In genomic region chr11:120532082-120532481, GRCh38 we compare ENCODE assay signal across 24 cellular contexts. TPM values are rescaled to one million over a fixed set of nuclear protein-coding genes. Genes with fewer than 3 reads are reported as not detected.
DNase-seq lines count a peak whose midpoint lies in the region; ATAC-seq and TF ChIP-seq lines count a peak whose summit lies in the region.
"Had no signal": no experiment of that assay in that cellular context is flagged by ENCODE, and none has a peak within 500 bp of the region (broad histone marks: within the 10 kb centered on the region; RNA-seq: fewer than 3 reads in every experiment).

No MANE protein-coding gene starts in this region.

- H2BK20ac ChIP-seq in IMR-90 (ENCODE audit: low read depth, low read length), result 0 out of 2 replicates have a peak overlapping the region, but pooled peaks have one; percentile 14

- H3K27ac ChIP-seq in IMR-90 (ENCODE audit: insufficient read depth, low read length), result no peak overlapping the region
- H3K27ac ChIP-seq in fibroblast of lung (ENCODE audit: insufficient read depth, low read length), result no peak overlapping the region
- no peak overlapping the region for H3K27ac ChIP-seq in osteoblast (ENCODE audit: low read depth, low read length)
- H3K27ac ChIP-seq in psoas muscle, result no peak overlapping the region
- H3K27ac ChIP-seq: BLaER1, HL-60, KMS-11, Peyer's patch, SJCRH30 had no signal

- 100% methylated on average over 2 of the region's 10 CpGs; no CpG with 5 or more reads in 1 of the 2 experiments for WGBS in IMR-90 (ENCODE audit: extremely low coverage in 2 of 2, insufficient read length in 1 of 2), 2 experiments
- 58 to 67% (median 59%) methylated on average over 10 of the region's 10 CpGs for WGBS in psoas muscle, 3 donors

- no peak overlapping the region for H3K4ac ChIP-seq in IMR-90 (ENCODE audit: low read depth, low read length)

- H2BK5ac ChIP-seq in IMR-90 (ENCODE audit: low read depth, low read length, poor library complexity, severe bottlenecking), result no peak overlapping the region

- H2AFZ ChIP-seq in IMR-90 (replicated peaks; ENCODE audit: low read length, poor library complexity) (no peak overlapping the region), fibroblast of lung (ENCODE audit: low read length) (no peak overlapping the region), osteoblast (ENCODE audit: low read length) (peak overlapping the region; percentile 88)

- no peak for TF ChIP-seq POLR2A in IMR-90 (IDR thresholded peaks at IDR 0.05; ENCODE audit: low read depth, low read length)

- no peak overlapping the region for H4K5ac ChIP-seq in IMR-90 (ENCODE audit: low read depth, low read length)

- peak overlapping the region in 1 of 2 experiments; percentile 60; a peak in 1 of 4 replicates for H4K8ac ChIP-seq in IMR-90 (ENCODE audit: low read depth in 2 of 2, low read length in 2 of 2)

- TF ChIP-seq RAD21 in IMR-90 (IDR thresholded peaks at IDR 0.05; ENCODE audit: low read length), result no peak

- H3K23ac ChIP-seq in IMR-90 (ENCODE audit: low read depth, low read length), result no peak overlapping the region

- H2AK5ac ChIP-seq in IMR-90 (ENCODE audit: low read depth, low read length), result no peak overlapping the region

- H3K79me1 ChIP-seq in IMR-90 (ENCODE audit: low read depth in 1 of 2, low read length in 2 of 2), result no peaks in the 10 kb centered on the region

- H3K9me3 ChIP-seq in IMR-90 (ENCODE audit: control insufficient read depth, insufficient read depth, low read length) (no peaks in the 10 kb centered on the region), fibroblast of lung (ENCODE audit: control insufficient read depth, insufficient read depth, low read depth, low read length) (no peaks in the 10 kb centered on the region), osteoblast (ENCODE audit: low read depth, low read length) (no peaks in the 10 kb centered on the region), psoas muscle (no peaks in the 10 kb centered on the region)
- H3K9me3 ChIP-seq: BLaER1, Peyer's patch, SJCRH30 had no signal

- H2BK120ac ChIP-seq in IMR-90 (ENCODE audit: low read depth, low read length), result 0 out of 2 replicates have a peak overlapping the region, but pooled peaks have one; percentile 62

- H3K79me2 ChIP-seq in fibroblast of lung (ENCODE audit: control insufficient read depth, insufficient read depth, low read length), result no peaks in the 10 kb centered on the region
- H3K79me2 ChIP-seq in osteoblast (ENCODE audit: insufficient read depth, low read length), result no peaks in the 10 kb centered on the region

- peak overlapping the region; percentile 44 for H3K4me2 ChIP-seq in IMR-90 (ENCODE audit: low read depth, low read length)
- peak overlapping the region; percentile 69 for H3K4me2 ChIP-seq in fibroblast of lung (ENCODE audit: extremely low read depth, insufficient read depth, low read length)
- H3K4me2 ChIP-seq in osteoblast (ENCODE audit: insufficient read depth, low read length), result peak overlapping the region; percentile 86
- H3K4me2 ChIP-seq: BLaER1, KMS-11 had no signal

- ATAC-seq in IMR-90 (ENCODE audit: low read depth), result no peak
- no peak for ATAC-seq in psoas muscle
- no peak for ATAC-seq in HG02840 (IDR thresholded peaks at IDR 0.05; ENCODE audit: low FRiP score, unreplicated experiment)

- intact Hi-C loops in IMR-90 (cut with micrococcal nuclease), result no loop called here
- intact Hi-C loops in psoas muscle (cut with DNase I), result no loop called here

- no peak overlapping the region; the same call in 1 of the 2 replicates for H4K91ac ChIP-seq in IMR-90 (ENCODE audit: insufficient read depth, low read depth, low read length)

- H3K36me3 ChIP-seq in IMR-90 (ENCODE audit: control insufficient read depth, insufficient read depth, low read length), result no peaks in the 10 kb centered on the region
- H3K36me3 ChIP-seq in fibroblast of lung (ENCODE audit: control insufficient read depth, insufficient read depth, low read length), result no peaks in the 10 kb centered on the region
- no peaks in the 10 kb centered on the region for H3K36me3 ChIP-seq in osteoblast (ENCODE audit: insufficient read depth, low read length)
- H3K36me3 ChIP-seq in psoas muscle (ENCODE audit: insufficient read depth in 1 of 2, low read depth in 1 of 2), result no peaks in the 10 kb centered on the region
- H3K36me3 ChIP-seq: BLaER1, Peyer's patch, SJCRH30 had no signal

- no peak overlapping the region for H3K56ac ChIP-seq in IMR-90 (ENCODE audit: extremely low read depth, insufficient read depth, low read length)

- DNase-seq in AG10803 (ENCODE audit: low read depth), result no peak
- no peak for DNase-seq in IMR-90
- no peak for DNase-seq in fibroblast of lung (ENCODE audit: low read depth in 2 of 2)
- DNase-seq in osteoblast (ENCODE audit: insufficient read length, low spot score, missing footprints), result peak; percentile 15
- no peak for DNase-seq in stimulated activated CD4-positive, alpha-beta T cell treated with anti-CD3 and anti-CD28 coated beads, Interleukin-4, amount 100 ng/mL, for 4 hours
- no peak for DNase-seq in psoas muscle
- no peak for DNase-seq in mesenteric fat pad (ENCODE audit: low spot score)
- DNase-seq: CD4-positive, alpha-beta T cell; COR-L47; DMS 273 treated with DMSO at 0.1 percent for 48 hours; DMS79 treated with DMSO at 0.1 percent for 48 hours; H9; NCI-H1105; NCI-H2029 treated with DMSO at 0.1 percent for 48 hours; NCI-H2171 treated with DMSO at 0.1 percent for 48 hours; NCI-H524 treated with DMSO at 0.1 percent for 48 hours; Peyer's patch; SJCRH30 had no signal

- BruUV-seq in IMR-90 (replicated peaks; lab: Mats Ljungman, UMichigan), result no TSS peak

- dilution Hi-C loops in IMR-90 (cut with HindIII; ENCODE audit: low sequenced_read_pairs, unreplicated experiment), result no loop called here

- no peaks in the 10 kb centered on the region for H4K20me1 ChIP-seq in IMR-90 (ENCODE audit: insufficient read depth, low read length)
- no peaks in the 10 kb centered on the region for H4K20me1 ChIP-seq in fibroblast of lung (ENCODE audit: control insufficient read depth, extremely low read depth, insufficient read depth, low read length)
- H4K20me1 ChIP-seq in osteoblast (ENCODE audit: insufficient read depth, low read length), result no peaks in the 10 kb centered on the region
- H4K20me1 ChIP-seq: BLaER1 had no signal

- no peak overlapping the region for H2BK15ac ChIP-seq in IMR-90 (ENCODE audit: low read depth, low read length)

- H3K4me3 ChIP-seq in AG10803 (ENCODE audit: low read length) (peak overlapping the region; percentile 39), IMR-90 (ENCODE audit: insufficient read depth, low read depth, low read length) (no peak overlapping the region), fibroblast of lung (replicated peaks in 1 of 4; ENCODE audit: control extremely low read depth in 1 of 4, insufficient read depth in 1 of 4, low read depth in 3 of 4, low read length in 4 of 4) (no peak overlapping the region), osteoblast (ENCODE audit: insufficient read depth, low read length) (peak overlapping the region; percentile 57), psoas muscle (no peak overlapping the region)
- H3K4me3 ChIP-seq: BLaER1, Peyer's patch, SJCRH30 had no signal

- H3K9me1 ChIP-seq in IMR-90 (ENCODE audit: insufficient read depth, low read length), result peaks cover 4% of the 10 kb centered on the region; the same call in 1 of the 2 replicates

- TF ChIP-seq CTCF in AG10803 (conservative IDR thresholded peaks at IDR 0.05; ENCODE audit: low read length), result no peak
- TF ChIP-seq CTCF in IMR-90 (conservative IDR thresholded peaks at IDR 0.05; ENCODE audit: low read depth, low read length), result no peak
- TF ChIP-seq CTCF in fibroblast of lung (conservative IDR thresholded peaks at IDR 0.05 in 1 of 2, IDR thresholded peaks at IDR 0.05 in 1 of 2; ENCODE audit: low read depth in 1 of 2, low read length in 2 of 2), result no peak
- TF ChIP-seq CTCF in osteoblast (IDR thresholded peaks at IDR 0.05; ENCODE audit: extremely low read depth, low read depth, low read length), result no peak
- TF ChIP-seq CTCF in psoas muscle (IDR thresholded peaks at IDR 0.05), result no peak

- in situ Hi-C loops in IMR-90 (cut with MboI; ENCODE audit: low sequenced_read_pairs), result no loop called here

- H3K14ac ChIP-seq in IMR-90 (replicated peaks; ENCODE audit: low read depth, low read length), result 0 out of 2 replicates have a peak overlapping the region, but pooled peaks have one; percentile 23

- no peaks in the 10 kb centered on the region for H3K27me3 ChIP-seq in IMR-90 (ENCODE audit: control insufficient read depth, insufficient read depth, low read length)
- no peaks in the 10 kb centered on the region for H3K27me3 ChIP-seq in fibroblast of lung (ENCODE audit: control insufficient read depth, insufficient read depth, low read length)
- H3K27me3 ChIP-seq in osteoblast (ENCODE audit: insufficient read depth, low read length), result peaks cover 19% of the 10 kb centered on the region
- peaks cover 0 to 20% (median 7%) of the 10 kb centered on the region in 3 donors for H3K27me3 ChIP-seq in psoas muscle (ENCODE audit: insufficient read depth in 3 of 3, low read length in 2 of 3)
- H3K27me3 ChIP-seq: BLaER1, Peyer's patch, SJCRH30 had no signal

- peaks cover 10% of the 10 kb centered on the region for H3K4me1 ChIP-seq in IMR-90 (ENCODE audit: control insufficient read depth, insufficient read depth, low read length)
- H3K4me1 ChIP-seq in fibroblast of lung (ENCODE audit: control insufficient read depth, extremely low read depth, insufficient read depth, low read length), result no peaks in the 10 kb centered on the region
- peaks cover 10% of the 10 kb centered on the region for H3K4me1 ChIP-seq in osteoblast (ENCODE audit: insufficient read depth, low read length)
- no peaks in the 10 kb centered on the region for H3K4me1 ChIP-seq in psoas muscle
- H3K4me1 ChIP-seq: BLaER1, SJCRH30 had no signal

- H3K9ac ChIP-seq in IMR-90 (ENCODE audit: low read depth, low read length) (0 out of 2 replicates have a peak overlapping the region, but pooled peaks have one; percentile 15), fibroblast of lung (ENCODE audit: insufficient read depth, low read length) (no peak overlapping the region)
- H3K9ac ChIP-seq: BLaER1, KMS-11 had no signal

- H3K18ac ChIP-seq in IMR-90 (ENCODE audit: low read depth, low read length), result no peak overlapping the region

- POLR2A ChIA-PET in IMR-90 (lab: Charles Lee; ENCODE audit: unreplicated experiment), result no interaction called here

- CTCF ChIA-PET in IMR-90 (lab: Yijun Ruan, JAX), result interaction anchor here (0.8 to 1.1 kb wide), 2 partner anchors 20 to 153 kb away, joined by 3 read pairs; partner anchors contain the start of gene GRIK4

- H2AK9ac ChIP-seq in IMR-90 (replicated peaks; ENCODE audit: low read depth, low read length, poor library complexity), result no peak overlapping the region

RNA-seq across cellular contexts. Expression of gene GRIK4, which starts 20.5 kb away (rescaled TPM):
- total RNA-seq in IMR-90 (2012; rRNA removed) (under 0.01 and 0.18 TPM in 2 replicates), fibroblast of lung (0.17 and 0.77 TPM in 2 replicates), osteoblast (under 0.01 and 0.29 TPM in 2 replicates), psoas muscle (under 1 TPM in 1 of 4 donors, not detected in 3; 0.11 TPM), mesenteric fat pad (0.10 TPM)
- polyA plus RNA-seq in IMR-90 (2012; rRNA removed) (0.29 and 0.38 TPM in 2 replicates), fibroblast of lung (0.33 and 1.5 TPM in 2 replicates), psoas muscle (under 1 TPM in 2 of 3 donors, not detected in 1; 0.04 TPM)
- 0.25 and 0.36 TPM in 2 replicates for polyA plus RNA-seq in IMR-90 (2012; cell fraction: cytosol; rRNA removed)
- polyA plus RNA-seq in IMR-90 (2012; cell fraction: nucleus; rRNA removed; ENCODE audit: low replicate concordance), result 0.39 and 0.41 TPM in 2 replicates
- 0.48 and 1.6 TPM in 2 replicates for polyA plus RNA-seq in fibroblast of lung (2012)
- polyA minus RNA-seq in fibroblast of lung (ENCODE audit: low replicate concordance), result 0.82 and 2.8 TPM in 2 replicates
- total RNA-seq: A673; CD4-positive, alpha-beta T cell; HT-29; SJCRH30 had no signal

Comparison
In these comparisons a context has a peak if more than half of its experiments do, and no peak if none do; other contexts are left out.
1. H3K4me3 ChIP-seq: peak in AG10803 (single experiment) and osteoblast (single experiment); none in IMR-90 (single experiment), fibroblast of lung (0 of 4) and psoas muscle (single experiment).
2. Peak in every context shown above with its lines, with median percentiles within 50 percentile points of each other: H3K4me2 ChIP-seq.